18 cellular contexts compared by ENCODE assay signal in the genomic region with DNA sequence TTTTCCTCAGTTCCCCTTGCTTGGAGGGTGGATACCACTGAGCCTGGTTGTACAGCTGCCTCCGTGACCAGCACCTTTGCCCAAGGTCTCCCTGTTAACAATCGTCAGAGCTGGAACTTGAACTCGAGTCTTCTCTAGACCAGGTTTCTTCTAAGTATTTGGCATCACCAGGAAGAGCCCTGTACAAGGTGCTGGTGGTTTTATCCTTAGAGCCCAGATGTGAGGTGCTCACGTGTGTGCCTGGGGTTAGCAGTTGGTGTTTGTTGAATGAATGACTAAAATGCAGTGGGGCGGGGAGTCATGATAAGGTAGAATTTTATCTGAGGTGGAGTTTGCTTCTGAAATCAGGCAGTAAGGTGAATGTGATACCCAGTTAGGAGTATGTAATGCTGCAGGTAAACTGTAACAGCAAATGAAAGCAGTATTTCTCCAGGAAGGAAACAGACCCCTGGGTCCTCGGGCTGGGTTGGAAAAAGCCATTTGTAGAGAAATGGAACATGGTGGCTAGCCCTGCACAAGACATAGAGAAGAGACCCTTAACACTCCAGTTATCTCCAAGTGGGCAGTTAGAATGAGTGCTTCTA. TPM values are rescaled to one million over a fixed set of nuclear protein-coding genes. Genes with fewer than 3 reads are reported as not detected.
A peak's percentile ranks its signal among the peaks of the same experiment; 100 is the strongest.
DNase-seq lines count a peak whose midpoint lies in the region; ATAC-seq, FAIRE-seq and TF ChIP-seq lines count a peak whose summit lies in the region.
"Had no signal": no experiment of that assay in that cellular context is flagged by ENCODE, and none has a peak within 500 bp of the region (broad histone marks: within the 10 kb centered on the region; RNA-seq: fewer than 3 reads in every experiment).

No MANE protein-coding gene starts in this region.

- no peak overlapping the region for H3K4me3 ChIP-seq in small intestine (ENCODE audit: low read depth in 1 of 2, low read length in 2 of 2)
- H3K4me3 ChIP-seq: gastrocnemius medialis, SJSA1, thyroid gland had no signal

- CTCF ChIA-PET in RWPE1 (lab: Yijun Ruan, JAX) = no interaction called here

- POLR2A ChIA-PET in RWPE1 (lab: Yijun Ruan, JAX; ENCODE audit: low non-redundant PET) = no interaction called here

- no peak for TF ChIP-seq POLR2A in GM12892 (IDR thresholded peaks at IDR 0.05; ENCODE audit: low read depth, low read length)

- intact Hi-C loops in dendritic cell treated with granulocyte-macrophage colony-stimulating factor and Interleukin-4, amounts not matched to agents 40 ng/mL and 50 ng/mL, for 4 days (cut with micrococcal nuclease) = loop anchor here (5.0 kb wide), 1 partner anchor 361 kb away; a partner anchor contains a TSS

- no peak for TF ChIP-seq CTCF in RWPE1 (conservative IDR thresholded peaks at IDR 0.05; ENCODE audit: low read depth)

- no peak for ATAC-seq in activated T-cell treated with anti-CD3 and anti-CD28 coated beads, Interleukin-2, amount 50 U/mL, for 72 hours (replicated peaks in 1 of 2)
- ATAC-seq in GM21423 (IDR thresholded peaks at IDR 0.05; ENCODE audit: unreplicated experiment) (no peak), GM21390 (IDR thresholded peaks at IDR 0.05; ENCODE audit: unreplicated experiment) (no peak)
- ATAC-seq: gastrocnemius medialis, WTC11 had no signal

- peak overlapping the region; percentile 91 for H3K27ac Mint-ChIP-seq in activated T-cell treated with anti-CD3 and anti-CD28 coated beads, Interleukin-2, amount 50 U/mL, for 72 hours
- H3K27ac Mint-ChIP-seq in dendritic cell treated with granulocyte-macrophage colony-stimulating factor and Interleukin-4, amounts not matched to agents 40 ng/mL and 50 ng/mL, for 4 days = peak overlapping the region; percentile 93

- H3K36me3 ChIP-seq in small intestine (ENCODE audit: control insufficient read depth in 2 of 2, insufficient read depth in 2 of 2, low read length in 2 of 2) = no peaks in the 10 kb centered on the region
- H3K36me3 ChIP-seq: gastrocnemius medialis, thyroid gland had no signal

- H3K27ac ChIP-seq in RWPE1 (peak overlapping the region; percentile 90), small intestine (ENCODE audit: low read depth in 1 of 2, low read length in 1 of 2) (peak overlapping the region in 1 of 2 donors; percentile 58)
- H3K27ac ChIP-seq: SJSA1 had no signal

- peaks cover 67% of the 10 kb centered on the region for H3K4me1 Mint-ChIP-seq in activated T-cell treated with anti-CD3 and anti-CD28 coated beads, Interleukin-2, amount 50 U/mL, for 72 hours (ENCODE audit: low read depth)
- peaks cover 71% of the 10 kb centered on the region for H3K4me1 Mint-ChIP-seq in dendritic cell treated with granulocyte-macrophage colony-stimulating factor and Interleukin-4, amounts not matched to agents 40 ng/mL and 50 ng/mL, for 4 days (ENCODE audit: low read depth)

- no peaks in the 10 kb centered on the region for H3K27me3 ChIP-seq in small intestine (ENCODE audit: control insufficient read depth in 2 of 2, insufficient read depth in 2 of 2, low read length in 2 of 2)
- H3K27me3 ChIP-seq: gastrocnemius medialis, SJSA1, thyroid gland had no signal

- H3K36me3 Mint-ChIP-seq in activated T-cell treated with anti-CD3 and anti-CD28 coated beads, Interleukin-2, amount 50 U/mL, for 72 hours (ENCODE audit: insufficient read depth in 2 of 2) = peaks cover 4 to 6% of the 10 kb centered on the region in 2 donors
- peaks cover 54% of the 10 kb centered on the region for H3K36me3 Mint-ChIP-seq in dendritic cell treated with granulocyte-macrophage colony-stimulating factor and Interleukin-4, amounts not matched to agents 40 ng/mL and 50 ng/mL, for 4 days (ENCODE audit: low read depth)
- H3K36me3 Mint-ChIP-seq: mesothelial cell of epicardium, WTC11 had no signal

- FAIRE-seq in small intestine (lab: Jason Lieb, UNC) (no peak), GM12892 (lab: Jason Lieb, UNC) (no peak)

- H3K9me3 ChIP-seq in small intestine (ENCODE audit: control insufficient read depth, low read depth) = no peaks in the 10 kb centered on the region
- H3K9me3 ChIP-seq: gastrocnemius medialis, SJSA1, thyroid gland had no signal

- H3K27me3 Mint-ChIP-seq in activated T-cell treated with anti-CD3 and anti-CD28 coated beads, Interleukin-2, amount 50 U/mL, for 72 hours (ENCODE audit: low read depth) = no peaks in the 10 kb centered on the region
- H3K27me3 Mint-ChIP-seq in dendritic cell treated with granulocyte-macrophage colony-stimulating factor and Interleukin-4, amounts not matched to agents 40 ng/mL and 50 ng/mL, for 4 days = no peaks in the 10 kb centered on the region

- no peak for DNase-seq in activated T-cell treated with anti-CD3 and anti-CD28 coated beads, Interleukin-2, amount 50 U/mL, for 72 hours
- DNase-seq in activated T-cell treated with anti-CD3 and anti-CD28 coated beads, Interleukin-2, amount 50 U/mL, for 1 hour = no peak
- DNase-seq in RWPE1 (ENCODE audit: low spot score) = no peak
- DNase-seq in small intestine = peak; percentile 54
- DNase-seq in GM12892 (ENCODE audit: insufficient read length) = no peak
- DNase-seq: activated T-cell treated with anti-CD3 and anti-CD28 coated beads, Interleukin-2, amount 50 U/mL, for 48 hours; gastrocnemius medialis; stimulated activated CD4-positive, alpha-beta T cell treated with anti-CD3 and anti-CD28 coated beads, Interleukin-15, amount 100 ng/mL, for 24 hours; thyroid gland had no signal

- no peaks in the 10 kb centered on the region for H3K9me3 Mint-ChIP-seq in activated T-cell treated with anti-CD3 and anti-CD28 coated beads, Interleukin-2, amount 50 U/mL, for 72 hours
- H3K9me3 Mint-ChIP-seq in dendritic cell treated with granulocyte-macrophage colony-stimulating factor and Interleukin-4, amounts not matched to agents 40 ng/mL and 50 ng/mL, for 4 days = no peaks in the 10 kb centered on the region
- H3K9me3 Mint-ChIP-seq: mesothelial cell of epicardium, WTC11 had no signal

- 51 to 77% (median 55%) methylated on average over 6 of the region's 6 CpGs for WGBS in small intestine, 3 donors

- H3K4me3 Mint-ChIP-seq in activated T-cell treated with anti-CD3 and anti-CD28 coated beads, Interleukin-2, amount 50 U/mL, for 72 hours = peak overlapping the region; percentile 63 to 77
- H3K4me3 Mint-ChIP-seq in dendritic cell treated with granulocyte-macrophage colony-stimulating factor and Interleukin-4, amounts not matched to agents 40 ng/mL and 50 ng/mL, for 4 days = peak overlapping the region; percentile 2
- H3K4me3 Mint-ChIP-seq: mesothelial cell of epicardium, WTC11 had no signal

- H3K4me1 ChIP-seq in small intestine (ENCODE audit: control insufficient read depth in 2 of 2, insufficient read depth in 1 of 2, low read depth in 1 of 2, low read length in 1 of 2) = peaks cover 6 to 7% of the 10 kb centered on the region in 2 donors

RNA-seq across cellular contexts. Expression of a gene that starts 3.1 kb away (rescaled TPM):
- total RNA-seq in activated T-cell treated with anti-CD3 and anti-CD28 coated beads, Interleukin-2, amount 50 U/mL, for 72 hours = 10 to 100 TPM; 37.6 to 40.5 TPM
- polyA plus RNA-seq in small intestine = 10 to 100 TPM; 37.0 to 52.3 (median 43.7) TPM
- 13.7 TPM for polyA plus RNA-seq in GM12892 (2012; ENCODE audit: missing spikeins)

RNA-seq across cellular contexts. Expression of a gene that starts 33.0 kb away (rescaled TPM):
- total RNA-seq in activated T-cell treated with anti-CD3 and anti-CD28 coated beads, Interleukin-2, amount 50 U/mL, for 72 hours = 10 to 100 TPM; 71.5 to 76.8 TPM
- polyA plus RNA-seq in small intestine = 10 to 100 TPM; 67.2 to 87.7 (median 72.7) TPM
- 39.1 TPM for polyA plus RNA-seq in GM12892 (2012; ENCODE audit: missing spikeins)

RNA-seq across cellular contexts. Expression of a gene that starts 36.8 kb away (rescaled TPM):
- under 1 TPM in 1 of 2 donors, not detected in 1; 0.22 TPM for total RNA-seq in activated T-cell treated with anti-CD3 and anti-CD28 coated beads, Interleukin-2, amount 50 U/mL, for 72 hours
- polyA plus RNA-seq in small intestine = under 1 TPM in 2 of 3 donors, not detected in 1; 0.34 to 0.67 TPM
- polyA plus RNA-seq in GM12892 (2012; ENCODE audit: missing spikeins) = not detected
- total RNA-seq: gastrocnemius medialis, HT-29, mesothelial cell of epicardium, posterior vena cava, SJSA1, thyroid gland had no signal
- polyA plus RNA-seq: AG04450 had no signal

RNA-seq across cellular contexts. Expression of a gene that starts 58.1 kb away (rescaled TPM):
- total RNA-seq in activated T-cell treated with anti-CD3 and anti-CD28 coated beads, Interleukin-2, amount 50 U/mL, for 72 hours = 10 to 100 TPM; 27.9 to 33.1 TPM
- polyA plus RNA-seq in small intestine = 100 to 1,000 TPM in 1 of 3 donors, 10 to 100 TPM in 2; 47.1 to 131 (median 81.1) TPM
- 13.8 TPM for polyA plus RNA-seq in GM12892 (2012; ENCODE audit: missing spikeins)
